In the genomic region with DNA sequence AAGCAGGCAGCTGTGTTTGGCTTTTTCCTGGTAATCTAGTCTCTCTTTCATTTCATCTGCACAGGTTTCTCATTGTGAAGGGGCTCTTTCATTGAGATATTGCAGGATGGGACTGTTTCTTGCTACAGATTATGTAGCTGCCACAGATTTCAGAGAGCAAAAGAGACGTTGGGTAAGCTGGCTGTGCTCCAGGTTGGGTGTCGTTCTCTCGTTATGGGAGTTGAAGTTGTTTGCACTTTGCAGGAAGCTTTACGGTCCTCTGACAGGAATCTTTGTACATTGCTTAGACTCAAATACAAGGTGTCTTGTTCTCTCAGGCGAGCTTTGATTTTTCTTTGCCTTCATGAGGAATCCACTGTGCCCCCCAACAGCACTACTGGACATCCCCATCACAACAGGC, we compare ENCODE assay signal across 8 cellular contexts.
"Had no signal": no experiment of that assay in that cellular context is flagged by ENCODE, and none has a peak within 500 bp of the region (broad histone marks: within the 10 kb centered on the region; RNA-seq: fewer than 3 reads in every experiment).

No MANE protein-coding gene starts in this region.

- H3K27ac ChIP-seq: HL-60, KMS-11 had no signal

- FAIRE-seq: HepG2, HTR-8/SVneo, K562 had no signal

- DNase-seq: IMR-90, KBM-7, KG1 had no signal

- H3K9ac ChIP-seq: KMS-11 had no signal

- H3K4me3 ChIP-seq: K562 had no signal

- ATAC-seq: HepG2, K562 had no signal
